Comparison of ENCODE assay signal across 8 cellular contexts in the genomic region with DNA sequence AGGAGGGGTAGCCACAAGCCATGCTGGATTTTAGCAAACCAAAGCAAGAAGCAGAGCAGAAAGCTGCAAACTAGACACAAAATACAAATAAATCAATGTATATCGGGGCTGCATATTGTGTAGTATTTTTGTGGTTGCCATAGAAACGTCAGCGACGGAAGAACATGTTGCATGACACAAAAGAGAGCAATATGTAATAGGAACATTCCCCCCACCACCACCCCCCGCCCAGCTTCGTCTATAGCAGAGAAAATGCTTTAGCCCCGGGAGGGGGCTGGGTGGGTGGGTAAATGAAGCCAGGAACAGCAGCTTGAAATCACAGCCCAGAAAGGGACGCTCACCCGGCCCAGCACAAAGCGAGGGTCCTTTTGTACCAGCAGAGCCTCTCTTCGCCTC. TPM values are rescaled to one million over a fixed set of nuclear protein-coding genes. Genes with fewer than 3 reads are reported as not detected.
DNase-seq lines count a peak whose midpoint lies in the region; ATAC-seq and TF ChIP-seq lines count a peak whose summit lies in the region.

No MANE protein-coding gene starts in this region.

- no peaks in the 10 kb centered on the region for H3K9me3 ChIP-seq in MG63

- CTCF ChIA-PET in activated CD8-positive, alpha-beta T cell treated with anti-CD3 and anti-CD28 coated beads for 36 hours (lab: Charles Lee), result interaction anchor here (1.0 to 1.1 kb wide), 2 partner anchors 32 to 145 kb away, joined by 3 read pairs; no protein-coding TSS in a partner anchor
- CTCF ChIA-PET in GM10248 (lab: Yijun Ruan, JAX), result interaction anchor here (1.0 to 1.6 kb wide), 3 partner anchors 9 to 342 kb away, joined by 3 read pairs; no protein-coding TSS in a partner anchor

- no peak for TF ChIP-seq CTCF in activated CD8-positive, alpha-beta T cell treated with anti-CD3 and anti-CD28 coated beads for 36 hours (IDR thresholded peaks at IDR 0.05)
- TF ChIP-seq CTCF in epithelial cell of esophagus (IDR thresholded peaks at IDR 0.05; ENCODE audit: insufficient read depth, low read depth, low read length, missing control alignments) (no peak), GM10248 (IDR thresholded peaks at IDR 0.05; ENCODE audit: control extremely low read depth, extremely low read depth, low read depth, missing control alignments) (no peak)

- peak overlapping the region; percentile 82 for H3K4me3 Mint-ChIP-seq in activated CD8-positive, alpha-beta T cell treated with anti-CD3 and anti-CD28 coated beads for 36 hours
- peak overlapping the region; percentile 97 for H3K4me3 Mint-ChIP-seq in natural killer cell treated with Interleukin-12 subunit alpha and Interleukin-12 subunit beta and Interleukin-15 and Interleukin-18, amount 100 ng/mL, for 72 hours

- no peaks in the 10 kb centered on the region for H3K9me3 Mint-ChIP-seq in activated CD8-positive, alpha-beta T cell treated with anti-CD3 and anti-CD28 coated beads for 36 hours
- H3K9me3 Mint-ChIP-seq in natural killer cell treated with Interleukin-12 subunit alpha and Interleukin-12 subunit beta and Interleukin-15 and Interleukin-18, amount 100 ng/mL, for 72 hours, result no peaks in the 10 kb centered on the region

- H3K27ac Mint-ChIP-seq in activated CD8-positive, alpha-beta T cell treated with anti-CD3 and anti-CD28 coated beads for 36 hours, result peak overlapping the region; percentile 81
- peak overlapping the region; percentile 90 to 91 for H3K27ac Mint-ChIP-seq in natural killer cell treated with Interleukin-12 subunit alpha and Interleukin-12 subunit beta and Interleukin-15 and Interleukin-18, amount 100 ng/mL, for 72 hours

- H3K27me3 ChIP-seq in MG63, result no peaks in the 10 kb centered on the region

- H3K27me3 Mint-ChIP-seq in activated CD8-positive, alpha-beta T cell treated with anti-CD3 and anti-CD28 coated beads for 36 hours, result peaks cover 3% of the 10 kb centered on the region
- peaks cover 0 to 11% of the 10 kb centered on the region in 2 donors for H3K27me3 Mint-ChIP-seq in natural killer cell treated with Interleukin-12 subunit alpha and Interleukin-12 subunit beta and Interleukin-15 and Interleukin-18, amount 100 ng/mL, for 72 hours

- intact Hi-C loops in activated CD8-positive, alpha-beta T cell treated with anti-CD3 and anti-CD28 coated beads for 36 hours (cut with micrococcal nuclease), result no loop called here

- POLR2A ChIA-PET in activated CD8-positive, alpha-beta T cell treated with anti-CD3 and anti-CD28 coated beads for 36 hours (lab: Charles Lee), result interaction anchor here (1.1 kb wide), 2 partner anchors 30 to 172 kb away, joined by 3 to 4 read pairs; no protein-coding TSS in a partner anchor
- POLR2A ChIA-PET in GM10248 (lab: Yijun Ruan, JAX), result interaction anchor here (0.9 to 1.0 kb wide), 2 partner anchors 12 to 28 kb away, joined by 3 to 4 read pairs; no protein-coding TSS in a partner anchor

- no peaks in the 10 kb centered on the region for H3K36me3 Mint-ChIP-seq in activated CD8-positive, alpha-beta T cell treated with anti-CD3 and anti-CD28 coated beads for 36 hours (ENCODE audit: low read depth)
- H3K36me3 Mint-ChIP-seq in natural killer cell treated with Interleukin-12 subunit alpha and Interleukin-12 subunit beta and Interleukin-15 and Interleukin-18, amount 100 ng/mL, for 72 hours, result peaks cover 6% of the 10 kb centered on the region

- peak; percentile 17 for DNase-seq in SIG-M5 treated with dmso at 0.1 percent for 504 hours (lab: John Stamatoyannopoulos, UW; ENCODE audit: unreplicated experiment)
- DNase-seq in SIG-M5 (lab: John Stamatoyannopoulos, UW), result no peak
- no peak for DNase-seq in MG63
- peak; percentile 52 for DNase-seq in activated CD8-positive, alpha-beta T cell treated with anti-CD3 and anti-CD28 coated beads for 36 hours
- DNase-seq in epithelial cell of esophagus (ENCODE audit: low read depth), result peak; percentile 13
- DNase-seq in natural killer cell treated with Interleukin-12 subunit alpha and Interleukin-12 subunit beta and Interleukin-15 and Interleukin-18, amount 100 ng/mL, for 72 hours (ENCODE audit: low spot score), result no peak
- no peak for DNase-seq in islet precursor cell
- DNase-seq in GM10248 (ENCODE audit: extremely low spot score), result no peak

- peak; percentile 15 for ATAC-seq in activated CD8-positive, alpha-beta T cell treated with anti-CD3 and anti-CD28 coated beads for 36 hours
- peak; percentile 3 to 21 for ATAC-seq in natural killer cell treated with Interleukin-12 subunit alpha and Interleukin-12 subunit beta and Interleukin-15 and Interleukin-18, amount 100 ng/mL, for 72 hours

- H3K36me3 ChIP-seq in MG63, result peaks cover 3% of the 10 kb centered on the region; the same call in 1 of the 2 replicates

- peaks cover 19% of the 10 kb centered on the region for H3K4me1 Mint-ChIP-seq in activated CD8-positive, alpha-beta T cell treated with anti-CD3 and anti-CD28 coated beads for 36 hours (ENCODE audit: low read depth)
- H3K4me1 Mint-ChIP-seq in natural killer cell treated with Interleukin-12 subunit alpha and Interleukin-12 subunit beta and Interleukin-15 and Interleukin-18, amount 100 ng/mL, for 72 hours (ENCODE audit: low read depth in 2 of 2), result peaks cover 23 to 26% of the 10 kb centered on the region in 2 donors

- H3K4me3 ChIP-seq in MG63 (peak overlapping the region; percentile 66), epithelial cell of esophagus (ENCODE audit: low read length) (peak overlapping the region; percentile 61)

RNA-seq across cellular contexts. Expression of a gene that starts 0.5 kb away (rescaled TPM):
- total RNA-seq in MG63 (2014; rRNA removed; shearing (Covaris generic); ENCODE audit: low replicate concordance), result 1.5 and 5.8 TPM in 2 replicates
- 1 to 10 TPM; 3.5 to 4.7 TPM for total RNA-seq in activated CD8-positive, alpha-beta T cell treated with anti-CD3 and anti-CD28 coated beads for 36 hours
- 10 to 100 TPM in 1 of 2 donors, 1 to 10 TPM in 1; 7.6 to 12.1 TPM for total RNA-seq in natural killer cell treated with Interleukin-12 subunit alpha and Interleukin-12 subunit beta and Interleukin-15 and Interleukin-18, amount 100 ng/mL, for 72 hours

Comparison
In these comparisons a context has a peak if more than half of its experiments do, and no peak if none do; other contexts are left out.
1. DNase-seq: peak in SIG-M5 treated with dmso at 0.1 percent for 504 hours (single experiment), activated CD8-positive, alpha-beta T cell treated with anti-CD3 and anti-CD28 coated beads for 36 hours (single experiment) and epithelial cell of esophagus (single experiment); none in SIG-M5 (single experiment), MG63 (single experiment), natural killer cell treated with Interleukin-12 subunit alpha and Interleukin-12 subunit beta and Interleukin-15 and Interleukin-18, amount 100 ng/mL, for 72 hours (single experiment), islet precursor cell (single experiment) and GM10248 (single experiment).